Comparison of ENCODE assay signal across 9 cellular contexts in genomic region chr6:56840467-56841371, GRCh38.
A peak's percentile ranks its signal among the peaks of the same experiment; 100 is the strongest.
DNase-seq lines count a peak whose midpoint lies in the region; ATAC-seq, FAIRE-seq and TF ChIP-seq lines count a peak whose summit lies in the region.
"Had no signal": no experiment of that assay in that cellular context is flagged by ENCODE, and none has a peak within 500 bp of the region (broad histone marks: within the 10 kb centered on the region; RNA-seq: fewer than 3 reads in every experiment).

No MANE protein-coding gene starts in this region.

- no peak overlapping the region for H3K4me3 ChIP-seq in A673 (ENCODE audit: low read depth, low read length, poor library complexity, severe bottlenecking)
- peak overlapping the region; percentile 77 for H3K4me3 ChIP-seq in HUES48 (ENCODE audit: low read depth, low read length)
- H3K4me3 ChIP-seq in GM12878, result peak overlapping the region; percentile 95
- H3K4me3 ChIP-seq in adrenal gland, result no peak overlapping the region

- H4K20me1 ChIP-seq in GM12878 (ENCODE audit: control insufficient read depth, insufficient read depth), result no peaks in the 10 kb centered on the region; the same call in 1 of the 2 replicates

- H3K36me3 ChIP-seq in A673 (ENCODE audit: insufficient read depth, low read length, poor library complexity, severe bottlenecking) (no peaks in the 10 kb centered on the region), HUES48 (ENCODE audit: control insufficient read depth, insufficient read depth, low read length) (no peaks in the 10 kb centered on the region), GM12878 (ENCODE audit: control insufficient read depth in 2 of 2, insufficient read depth in 2 of 2, low read length in 1 of 2) (peaks cover 0 to 7% of the 10 kb centered on the region in 2 experiments; a peak in 1 of 4 replicates), adrenal gland (replicated peaks in 1 of 2) (no peaks in the 10 kb centered on the region)

- in situ Hi-C loops in GM12878 (cut with MboI), result loop anchor here (5.0 to 10.0 kb wide), 2 partner anchors 73 to 196 kb away; partner anchors contain the start of gene DST

- no peak for ATAC-seq in GM12878

- peaks cover 6% of the 10 kb centered on the region for H3K4me1 Mint-ChIP-seq in activated naive CD8-positive, alpha-beta T cell treated with anti-CD3 and anti-CD28 coated beads for 36 hours

- SMC1A ChIA-PET in GM12878 (lab: Charles Lee; ENCODE audit: uncharacterized antibody, unreplicated experiment), result interaction anchor here (1.0 to 5.7 kb wide), 29 partner anchors 8 to 245 kb away, joined by 3 to 63 read pairs (median 7); no protein-coding TSS in a partner anchor

- TF ChIP-seq CTCF in A673 (conservative IDR thresholded peaks at IDR 0.05; ENCODE audit: low read depth, low read length) (no peak), GM12878 (IDR thresholded peaks at IDR 0.05 in 2 of 3, conservative IDR thresholded peaks at IDR 0.05 in 1 of 3; ENCODE audit: control insufficient read depth in 2 of 3, extremely low read depth in 1 of 3, insufficient read depth in 1 of 3, low read depth in 3 of 3, low read length in 3 of 3) (no peak), adrenal gland (IDR thresholded peaks at IDR 0.05) (no peak)

- peak overlapping the region; percentile 77 for H3K4me2 ChIP-seq in GM12878 (ENCODE audit: control insufficient read depth, insufficient read depth)

- H3K4me3 Mint-ChIP-seq in activated naive CD8-positive, alpha-beta T cell treated with anti-CD3 and anti-CD28 coated beads for 36 hours, result no peak overlapping the region
- H3K4me3 Mint-ChIP-seq: activated B cell treated with CpG ODN at 0.5 μM for 24 hours had no signal

- TF ChIP-seq RAD21 in GM12878 (IDR thresholded peaks at IDR 0.05; ENCODE audit: insufficient read depth, low read depth, low read length), result no peak

- no peaks in the 10 kb centered on the region for H3K9me3 Mint-ChIP-seq in activated naive CD8-positive, alpha-beta T cell treated with anti-CD3 and anti-CD28 coated beads for 36 hours
- H3K9me3 Mint-ChIP-seq: activated B cell treated with CpG ODN at 0.5 μM for 24 hours had no signal

- H3K9me3 ChIP-seq in A673 (ENCODE audit: low read depth, low read length, poor library complexity, severe bottlenecking) (no peaks in the 10 kb centered on the region), HUES48 (ENCODE audit: control insufficient read depth, insufficient read depth, low read length) (no peaks in the 10 kb centered on the region), GM12878 (replicated peaks; ENCODE audit: control insufficient read depth, insufficient read depth, low read length) (peaks cover 5% of the 10 kb centered on the region), adrenal gland (replicated peaks in 1 of 3) (no peaks in the 10 kb centered on the region)

- 45% methylated on average over 6 of the region's 6 CpGs for whole genome bisulfite sequencing in GM12878 (ENCODE audit: insufficient coverage, insufficient replicate concordance, low lambda C conversion rate, missing lambda C conversion rate)
- WGBS in adrenal gland, 4 donors, result 37 to 46% (median 41%) methylated on average over 6 of the region's 6 CpGs

- DNase-seq in A673 (ENCODE audit: low spot score) (peak; percentile 49), GM12878 (ENCODE audit: low read depth, low spot score) (no peak), kidney glomerular epithelial cell (lab: John Stamatoyannopoulos, UW) (peak; percentile 86), SKM-1 (lab: John Stamatoyannopoulos, UW; ENCODE audit: unreplicated experiment) (no peak), islet precursor cell (no peak), adrenal gland (no peak)
- DNase-seq in activated naive CD8-positive, alpha-beta T cell treated with anti-CD3 and anti-CD28 coated beads for 36 hours, result no peak
- DNase-seq: activated B cell treated with CpG ODN at 0.5 μM for 24 hours had no signal

- peaks cover 64% of the 10 kb centered on the region for H3K27me3 Mint-ChIP-seq in activated naive CD8-positive, alpha-beta T cell treated with anti-CD3 and anti-CD28 coated beads for 36 hours

- H3K4me1 ChIP-seq in A673 (ENCODE audit: insufficient read depth, low read length, poor library complexity, severe bottlenecking) (no peaks in the 10 kb centered on the region), HUES48 (ENCODE audit: control insufficient read depth, insufficient read depth, low read length) (peaks cover 62% of the 10 kb centered on the region), GM12878 (ENCODE audit: control insufficient read depth, insufficient read depth, low read length) (peaks cover 21% of the 10 kb centered on the region), adrenal gland (replicated peaks in 1 of 2) (peaks cover 10 to 25% of the 10 kb centered on the region in 2 donors)

- intact Hi-C loops in A673 (cut with micrococcal nuclease; ENCODE audit: unreplicated experiment), result loop anchor here (5.0 kb wide), 1 partner anchor 73 kb away; no protein-coding TSS in a partner anchor
- intact Hi-C loops in GM12878 (cut with micrococcal nuclease; ENCODE audit: unreplicated experiment), result loop anchor here (5.0 kb wide), 2 partner anchors 43 to 73 kb away; no protein-coding TSS in a partner anchor
- intact Hi-C loops in adrenal gland (cut with DNase I), result no loop called here

- H3K9ac ChIP-seq in HUES48 (ENCODE audit: low read depth, low read length) (no peak overlapping the region), GM12878 (ENCODE audit: control insufficient read depth, insufficient read depth, low read length) (peak overlapping the region; percentile 91)

- no peak for TF ChIP-seq POLR2A in GM12878 (IDR thresholded peaks at IDR 0.05; ENCODE audit: low read depth, low read length)
- peak in 1 of 2 donors; percentile 38 for TF ChIP-seq POLR2A in adrenal gland (IDR thresholded peaks at IDR 0.05)

- no peak overlapping the region for H3K27ac ChIP-seq in A673 (ENCODE audit: low read depth, low read length, poor library complexity, severe bottlenecking)
- H3K27ac ChIP-seq in HUES48 (ENCODE audit: low read depth, low read length), result peak overlapping the region; percentile 23
- peak overlapping the region; percentile 67 for H3K27ac ChIP-seq in GM12878 (ENCODE audit: control insufficient read depth, insufficient read depth)
- peak overlapping the region in 2 of 5 donors; percentile 9 to 32 for H3K27ac ChIP-seq in adrenal gland

- BruUV-seq in A673 (replicated peaks; lab: Mats Ljungman, UMichigan) (no TSS peak), GM12878 (replicated peaks; lab: Mats Ljungman, UMichigan) (no TSS peak)

- H3K27me3 ChIP-seq in A673 (replicated peaks; ENCODE audit: insufficient read depth, low read depth, low read length, poor library complexity) (no peaks in the 10 kb centered on the region), HUES48 (ENCODE audit: control insufficient read depth, insufficient read depth, low read length) (no peaks in the 10 kb centered on the region), GM12878 (replicated peaks in 1 of 2; ENCODE audit: control insufficient read depth in 2 of 2, insufficient read depth in 2 of 2, low read length in 1 of 2) (no peaks in the 10 kb centered on the region), adrenal gland (no peaks in the 10 kb centered on the region)

- no peaks in the 10 kb centered on the region for H3K36me3 Mint-ChIP-seq in activated naive CD8-positive, alpha-beta T cell treated with anti-CD3 and anti-CD28 coated beads for 36 hours

- TF ChIP-seq EP300 in GM12878 (IDR thresholded peaks at IDR 0.05; ENCODE audit: borderline replicate concordance in 1 of 2, control insufficient read depth in 1 of 2, low read depth in 2 of 2, low read length in 2 of 2), result no peak

- FAIRE-seq in GM12878 (lab: Jason Lieb, UNC), result no peak

- peaks cover 93% of the 10 kb centered on the region for H3K79me2 ChIP-seq in GM12878 (ENCODE audit: control insufficient read depth, insufficient read depth, low read length)

- RAD21 ChIA-PET in GM12878 (lab: Charles Lee; ENCODE audit: unreplicated experiment), result interaction anchor here (0.7 to 17.3 kb wide), 17 partner anchors 10 to 246 kb away, joined by 3 to 450 read pairs (median 4); no protein-coding TSS in a partner anchor

- POLR2A ChIA-PET in A673 (lab: Charles Lee; ENCODE audit: low non-redundant PET), result no interaction called here
- POLR2A ChIA-PET in GM12878 (lab: Charles Lee), result interaction anchor here (0.7 to 2.4 kb wide), 13 partner anchors 11 to 81 kb away, joined by 3 to 13 read pairs (median 3); no protein-coding TSS in a partner anchor

- H2AFZ ChIP-seq in GM12878 (ENCODE audit: control insufficient read depth, low read depth, low read length), result no peak overlapping the region

- CTCF ChIA-PET in A673 (lab: Charles Lee), result no interaction called here
- CTCF ChIA-PET in GM12878 (lab: Yijun Ruan, JAX), result interaction anchor here (0.8 to 18.7 kb wide), 17 partner anchors 8 to 202 kb away, joined by 3 to 494 read pairs (median 5); no protein-coding TSS in a partner anchor

- H3K27ac Mint-ChIP-seq in activated naive CD8-positive, alpha-beta T cell treated with anti-CD3 and anti-CD28 coated beads for 36 hours, result no peak overlapping the region
- H3K27ac Mint-ChIP-seq: activated B cell treated with CpG ODN at 0.5 μM for 24 hours had no signal

TF ChIP-seq in GM12878, 131 proteins besides CTCF, POLR2A, EP300 and RAD21 (continues in another document):
- TF ChIP-seq ZNF24 (IDR thresholded peaks at IDR 0.05) (no peak), ATF2 (IDR thresholded peaks at IDR 0.05; ENCODE audit: low read length) (0 out of 2 replicates have a peak, but pooled peaks have one; percentile 38), RAD51 (IDR thresholded peaks at IDR 0.05) (no peak), ETV6 (conservative IDR thresholded peaks at IDR 0.05 in 1 of 2, IDR thresholded peaks at IDR 0.05 in 1 of 2; ENCODE audit: borderline replicate concordance in 1 of 2, low read depth in 1 of 2) (no peak)

Comparison
In these comparisons a context has a peak if more than half of its experiments do, and no peak if none do; other contexts are left out.
1. DNase-seq: peak in A673 (single experiment) and kidney glomerular epithelial cell (single experiment); none in GM12878 (single experiment), SKM-1 (single experiment), islet precursor cell (single experiment), activated naive CD8-positive, alpha-beta T cell treated with anti-CD3 and anti-CD28 coated beads for 36 hours (single experiment) and adrenal gland (0 of 7).
2. H3K4me3 ChIP-seq: peak in HUES48 (single experiment) and GM12878 (single experiment); none in A673 (single experiment) and adrenal gland (0 of 4).
3. intact Hi-C loops: an anchor here in A673 (5.0 kb wide) and GM12878 (5.0 kb wide); none called in adrenal gland.